ENCODE assay signal across 2 cellular contexts in genomic region chr13:94526956-94527355, GRCh38. TPM values are rescaled to one million over a fixed set of nuclear protein-coding genes. Genes with fewer than 3 reads are reported as not detected.
"Had no signal": no experiment of that assay in that cellular context is flagged by ENCODE, and none has a peak within 500 bp of the region (broad histone marks: within the 10 kb centered on the region; RNA-seq: fewer than 3 reads in every experiment).

No MANE protein-coding gene starts in this region.

RNA-seq across cellular contexts. Expression of gene DCT, which starts 47.5 kb away (rescaled TPM):
- total RNA-seq: mononuclear cell, transverse colon had no signal
